In the genomic region with DNA sequence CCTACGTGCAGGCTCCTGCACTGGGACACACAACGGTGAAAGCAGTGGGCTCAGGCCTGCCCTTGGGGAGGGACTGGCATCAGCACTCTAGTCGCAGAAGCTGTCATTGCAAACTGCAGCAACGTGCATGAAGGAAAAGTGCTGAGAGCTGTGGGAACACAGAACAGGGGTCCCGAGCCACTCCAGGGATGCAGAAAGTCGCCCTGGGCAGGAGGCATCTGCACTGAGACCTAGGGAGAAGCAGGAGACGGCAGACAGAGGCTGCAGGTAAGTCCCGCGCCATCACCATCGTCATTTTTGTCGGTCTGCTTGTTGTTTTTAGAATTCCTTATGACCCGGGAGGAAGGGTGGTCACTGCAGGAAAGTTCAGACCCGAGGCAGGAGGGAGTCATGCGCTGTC, we compare ENCODE assay signal across 6 cellular contexts. TPM values are rescaled to one million over a fixed set of nuclear protein-coding genes. Genes with fewer than 3 reads are reported as not detected.
"Had no signal": no experiment of that assay in that cellular context is flagged by ENCODE, and none has a peak within 500 bp of the region (broad histone marks: within the 10 kb centered on the region; RNA-seq: fewer than 3 reads in every experiment).

No MANE protein-coding gene starts in this region.

- ATAC-seq: GM23338, HepG2 had no signal

- H2AFZ ChIP-seq: GM23338 had no signal

- H3K4me2 ChIP-seq: GM23338 had no signal

- H3K4me3 ChIP-seq: GM23338 had no signal

- DNase-seq: H9, HCEC 1CT had no signal

- H3K27ac ChIP-seq: HL-60 had no signal

RNA-seq across cellular contexts. Expression of gene RIMBP2, which starts 21.6 kb away (rescaled TPM):
- polyA plus RNA-seq: IgD-negative memory B cell had no signal
